In the genomic region with DNA sequence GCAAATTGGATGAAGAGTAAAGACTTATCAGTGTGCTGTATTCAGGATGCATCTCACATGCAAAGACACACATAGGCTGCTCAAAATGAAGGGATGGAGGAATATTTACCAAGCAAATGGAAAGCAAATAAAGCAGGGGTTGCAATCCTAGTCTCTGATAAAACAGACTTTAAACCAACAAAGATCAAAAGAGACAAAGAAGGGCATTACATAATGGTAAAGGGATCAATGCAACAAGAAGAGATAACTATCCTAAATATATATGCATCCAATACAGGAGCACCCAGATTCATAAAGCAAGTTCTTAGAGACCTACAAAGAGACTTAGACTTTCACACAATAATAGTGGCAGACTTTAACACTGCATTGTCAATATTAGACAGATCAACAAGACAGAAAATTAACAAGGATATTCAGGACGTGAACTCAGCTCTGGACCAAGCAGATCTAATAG, we compare ENCODE assay signal across 1 cellular context.
TF ChIP-seq lines count a peak whose summit lies in the region.
"Not testable (repeated sequence)": the region's sequence is repeated elsewhere in the genome, so short reads cannot be mapped to it uniquely, and the experiment has no call there.

No MANE protein-coding gene starts in this region.

TF ChIP-seq in HepG2, 621 proteins besides CTCF, POLR2A, EP300 and RAD21 (continued from another document and continues in another):
- TF ChIP-seq FOXK1 (CRISPR knock-in tag; IDR thresholded peaks at IDR 0.05; ENCODE audit: borderline replicate concordance, low read depth) (peak; percentile 60; the same call in 1 of the 2 replicates), NONO (CRISPR knock-in tag; conservative IDR thresholded peaks at IDR 0.05) (0 out of 2 replicates have a peak, but pooled peaks have one; percentile 33), GATAD2A (CRISPR knock-in tag; IDR thresholded peaks at IDR 0.05) (peak; percentile 99), MIER2 (CRISPR knock-in tag; IDR thresholded peaks at IDR 0.05) (0 out of 2 replicates have a peak, but pooled peaks have one; percentile 29), FOXO1 (CRISPR knock-in tag; IDR thresholded peaks at IDR 0.05) (peak; percentile 77; the same call in 1 of the 2 replicates), KAT8 (CRISPR knock-in tag; IDR thresholded peaks at IDR 0.05) (peak; percentile 80; the same call in 1 of the 2 replicates), HOXD1 (CRISPR knock-in tag; IDR thresholded peaks at IDR 0.05) (peak; percentile 85), SALL2 (CRISPR knock-in tag; IDR thresholded peaks at IDR 0.05) (0 out of 2 replicates have a peak, but pooled peaks have one; percentile 62), TRIM24 (CRISPR knock-in tag; IDR thresholded peaks at IDR 0.05) (peak; percentile 71; the same call in 1 of the 2 replicates), FOSL1 (CRISPR knock-in tag; IDR thresholded peaks at IDR 0.05; ENCODE audit: borderline replicate concordance) (peak; percentile 12; the same call in 1 of the 2 replicates), YY1 (IDR thresholded peaks at IDR 0.05; ENCODE audit: insufficient read depth, insufficient replicate concordance, low read depth, low read length) (peak; percentile 12), CREM (IDR thresholded peaks at IDR 0.05) (peak; percentile 90), SMAD3 (CRISPR knock-in tag; IDR thresholded peaks at IDR 0.05) (peak; percentile 68; the same call in 1 of the 2 replicates), DPF2 (CRISPR knock-in tag; IDR thresholded peaks at IDR 0.05; ENCODE audit: borderline replicate concordance, low read depth) (peak; percentile 90), ATF7 (IDR thresholded peaks at IDR 0.05) (peak; percentile 75), ZBTB3 (CRISPR knock-in tag; IDR thresholded peaks at IDR 0.05; ENCODE audit: borderline replicate concordance, low read depth) (peak; percentile 76; the same call in 1 of the 2 replicates), GFI1 (CRISPR knock-in tag; IDR thresholded peaks at IDR 0.05; ENCODE audit: borderline replicate concordance) (peak; percentile 94), KAT7 (CRISPR knock-in tag; IDR thresholded peaks at IDR 0.05; ENCODE audit: borderline replicate concordance) (peak; percentile 54; the same call in 1 of the 2 replicates), ZNF556 (CRISPR knock-in tag; IDR thresholded peaks at IDR 0.05; ENCODE audit: borderline replicate concordance) (peak; percentile 73; the same call in 1 of the 2 replicates), ZNF34 (CRISPR knock-in tag; IDR thresholded peaks at IDR 0.05; ENCODE audit: borderline replicate concordance) (peak; percentile 44; the same call in 1 of the 2 replicates), ZNF205 (CRISPR knock-in tag; IDR thresholded peaks at IDR 0.05) (peak; percentile 63; the same call in 1 of the 2 replicates), NR2C2 (CRISPR knock-in tag; IDR thresholded peaks at IDR 0.05; ENCODE audit: borderline replicate concordance) (peak; percentile 51; the same call in 1 of the 2 replicates), PITX1 (CRISPR knock-in tag; IDR thresholded peaks at IDR 0.05) (peak; percentile 90), PPARG (CRISPR knock-in tag; conservative IDR thresholded peaks at IDR 0.05) (peak; percentile 65), ZNF792 (CRISPR knock-in tag; IDR thresholded peaks at IDR 0.05) (peak; percentile 82)
- not testable (repeated sequence) for TF ChIP-seq NONO (IDR thresholded peaks at IDR 0.05); CREM (CRISPR knock-in tag; IDR thresholded peaks at IDR 0.05); ATF7 (CRISPR knock-in tag; IDR thresholded peaks at IDR 0.05)
- TF ChIP-seq, protein P1, sequence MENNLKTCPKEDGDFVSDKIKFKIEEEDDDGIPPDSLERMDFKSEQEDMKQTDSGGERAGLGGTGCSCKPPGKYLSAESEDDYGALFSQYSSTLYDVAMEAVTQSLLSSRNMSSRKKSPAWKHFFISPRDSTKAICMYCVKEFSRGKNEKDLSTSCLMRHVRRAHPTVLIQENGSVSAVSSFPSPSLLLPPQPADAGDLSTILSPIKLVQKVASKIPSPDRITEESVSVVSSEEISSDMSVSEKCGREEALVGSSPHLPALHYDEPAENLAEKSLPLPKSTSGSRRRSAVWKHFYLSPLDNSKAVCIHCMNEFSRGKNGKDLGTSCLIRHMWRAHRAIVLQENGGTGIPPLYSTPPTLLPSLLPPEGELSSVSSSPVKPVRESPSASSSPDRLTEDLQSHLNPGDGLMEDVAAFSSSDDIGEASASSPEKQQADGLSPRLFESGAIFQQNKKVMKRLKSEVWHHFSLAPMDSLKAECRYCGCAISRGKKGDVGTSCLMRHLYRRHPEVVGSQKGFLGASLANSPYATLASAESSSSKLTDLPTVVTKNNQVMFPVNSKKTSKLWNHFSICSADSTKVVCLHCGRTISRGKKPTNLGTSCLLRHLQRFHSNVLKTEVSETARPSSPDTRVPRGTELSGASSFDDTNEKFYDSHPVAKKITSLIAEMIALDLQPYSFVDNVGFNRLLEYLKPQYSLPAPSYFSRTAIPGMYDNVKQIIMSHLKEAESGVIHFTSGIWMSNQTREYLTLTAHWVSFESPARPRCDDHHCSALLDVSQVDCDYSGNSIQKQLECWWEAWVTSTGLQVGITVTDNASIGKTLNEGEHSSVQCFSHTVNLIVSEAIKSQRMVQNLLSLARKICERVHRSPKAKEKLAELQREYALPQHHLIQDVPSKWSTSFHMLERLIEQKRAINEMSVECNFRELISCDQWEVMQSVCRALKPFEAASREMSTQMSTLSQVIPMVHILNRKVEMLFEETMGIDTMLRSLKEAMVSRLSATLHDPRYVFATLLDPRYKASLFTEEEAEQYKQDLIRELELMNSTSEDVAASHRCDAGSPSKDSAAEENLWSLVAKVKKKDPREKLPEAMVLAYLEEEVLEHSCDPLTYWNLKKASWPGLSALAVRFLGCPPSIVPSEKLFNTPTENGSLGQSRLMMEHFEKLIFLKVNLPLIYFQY (CRISPR knock-in tag; IDR thresholded peaks at IDR 0.05; ENCODE audit: borderline replicate concordance) = peak; percentile 29
- TF ChIP-seq, protein P2, sequence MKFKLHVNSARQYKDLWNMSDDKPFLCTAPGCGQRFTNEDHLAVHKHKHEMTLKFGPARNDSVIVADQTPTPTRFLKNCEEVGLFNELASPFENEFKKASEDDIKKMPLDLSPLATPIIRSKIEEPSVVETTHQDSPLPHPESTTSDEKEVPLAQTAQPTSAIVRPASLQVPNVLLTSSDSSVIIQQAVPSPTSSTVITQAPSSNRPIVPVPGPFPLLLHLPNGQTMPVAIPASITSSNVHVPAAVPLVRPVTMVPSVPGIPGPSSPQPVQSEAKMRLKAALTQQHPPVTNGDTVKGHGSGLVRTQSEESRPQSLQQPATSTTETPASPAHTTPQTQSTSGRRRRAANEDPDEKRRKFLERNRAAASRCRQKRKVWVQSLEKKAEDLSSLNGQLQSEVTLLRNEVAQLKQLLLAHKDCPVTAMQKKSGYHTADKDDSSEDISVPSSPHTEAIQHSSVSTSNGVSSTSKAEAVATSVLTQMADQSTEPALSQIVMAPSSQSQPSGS (CRISPR knock-in tag; IDR thresholded peaks at IDR 0.05) = peak; percentile 93
- TF ChIP-seq, protein P3, sequence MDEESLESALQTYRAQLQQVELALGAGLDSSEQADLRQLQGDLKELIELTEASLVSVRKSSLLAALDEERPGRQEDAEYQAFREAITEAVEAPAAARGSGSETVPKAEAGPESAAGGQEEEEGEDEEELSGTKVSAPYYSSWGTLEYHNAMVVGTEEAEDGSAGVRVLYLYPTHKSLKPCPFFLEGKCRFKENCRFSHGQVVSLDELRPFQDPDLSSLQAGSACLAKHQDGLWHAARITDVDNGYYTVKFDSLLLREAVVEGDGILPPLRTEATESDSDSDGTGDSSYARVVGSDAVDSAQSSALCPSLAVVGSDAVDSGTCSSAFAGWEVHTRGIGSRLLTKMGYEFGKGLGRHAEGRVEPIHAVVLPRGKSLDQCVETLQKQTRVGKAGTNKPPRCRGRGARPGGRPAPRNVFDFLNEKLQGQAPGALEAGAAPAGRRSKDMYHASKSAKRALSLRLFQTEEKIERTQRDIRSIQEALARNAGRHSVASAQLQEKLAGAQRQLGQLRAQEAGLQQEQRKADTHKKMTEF (CRISPR knock-in tag; IDR thresholded peaks at IDR 0.05) = peak; percentile 96
- TF ChIP-seq, protein P4, sequence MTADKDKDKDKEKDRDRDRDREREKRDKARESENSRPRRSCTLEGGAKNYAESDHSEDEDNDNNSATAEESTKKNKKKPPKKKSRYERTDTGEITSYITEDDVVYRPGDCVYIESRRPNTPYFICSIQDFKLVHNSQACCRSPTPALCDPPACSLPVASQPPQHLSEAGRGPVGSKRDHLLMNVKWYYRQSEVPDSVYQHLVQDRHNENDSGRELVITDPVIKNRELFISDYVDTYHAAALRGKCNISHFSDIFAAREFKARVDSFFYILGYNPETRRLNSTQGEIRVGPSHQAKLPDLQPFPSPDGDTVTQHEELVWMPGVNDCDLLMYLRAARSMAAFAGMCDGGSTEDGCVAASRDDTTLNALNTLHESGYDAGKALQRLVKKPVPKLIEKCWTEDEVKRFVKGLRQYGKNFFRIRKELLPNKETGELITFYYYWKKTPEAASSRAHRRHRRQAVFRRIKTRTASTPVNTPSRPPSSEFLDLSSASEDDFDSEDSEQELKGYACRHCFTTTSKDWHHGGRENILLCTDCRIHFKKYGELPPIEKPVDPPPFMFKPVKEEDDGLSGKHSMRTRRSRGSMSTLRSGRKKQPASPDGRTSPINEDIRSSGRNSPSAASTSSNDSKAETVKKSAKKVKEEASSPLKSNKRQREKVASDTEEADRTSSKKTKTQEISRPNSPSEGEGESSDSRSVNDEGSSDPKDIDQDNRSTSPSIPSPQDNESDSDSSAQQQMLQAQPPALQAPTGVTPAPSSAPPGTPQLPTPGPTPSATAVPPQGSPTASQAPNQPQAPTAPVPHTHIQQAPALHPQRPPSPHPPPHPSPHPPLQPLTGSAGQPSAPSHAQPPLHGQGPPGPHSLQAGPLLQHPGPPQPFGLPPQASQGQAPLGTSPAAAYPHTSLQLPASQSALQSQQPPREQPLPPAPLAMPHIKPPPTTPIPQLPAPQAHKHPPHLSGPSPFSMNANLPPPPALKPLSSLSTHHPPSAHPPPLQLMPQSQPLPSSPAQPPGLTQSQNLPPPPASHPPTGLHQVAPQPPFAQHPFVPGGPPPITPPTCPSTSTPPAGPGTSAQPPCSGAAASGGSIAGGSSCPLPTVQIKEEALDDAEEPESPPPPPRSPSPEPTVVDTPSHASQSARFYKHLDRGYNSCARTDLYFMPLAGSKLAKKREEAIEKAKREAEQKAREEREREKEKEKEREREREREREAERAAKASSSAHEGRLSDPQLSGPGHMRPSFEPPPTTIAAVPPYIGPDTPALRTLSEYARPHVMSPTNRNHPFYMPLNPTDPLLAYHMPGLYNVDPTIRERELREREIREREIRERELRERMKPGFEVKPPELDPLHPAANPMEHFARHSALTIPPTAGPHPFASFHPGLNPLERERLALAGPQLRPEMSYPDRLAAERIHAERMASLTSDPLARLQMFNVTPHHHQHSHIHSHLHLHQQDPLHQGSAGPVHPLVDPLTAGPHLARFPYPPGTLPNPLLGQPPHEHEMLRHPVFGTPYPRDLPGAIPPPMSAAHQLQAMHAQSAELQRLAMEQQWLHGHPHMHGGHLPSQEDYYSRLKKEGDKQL (CRISPR knock-in tag; IDR thresholded peaks at IDR 0.05; ENCODE audit: low read depth) = peak; percentile 89
- TF ChIP-seq, protein P5, sequence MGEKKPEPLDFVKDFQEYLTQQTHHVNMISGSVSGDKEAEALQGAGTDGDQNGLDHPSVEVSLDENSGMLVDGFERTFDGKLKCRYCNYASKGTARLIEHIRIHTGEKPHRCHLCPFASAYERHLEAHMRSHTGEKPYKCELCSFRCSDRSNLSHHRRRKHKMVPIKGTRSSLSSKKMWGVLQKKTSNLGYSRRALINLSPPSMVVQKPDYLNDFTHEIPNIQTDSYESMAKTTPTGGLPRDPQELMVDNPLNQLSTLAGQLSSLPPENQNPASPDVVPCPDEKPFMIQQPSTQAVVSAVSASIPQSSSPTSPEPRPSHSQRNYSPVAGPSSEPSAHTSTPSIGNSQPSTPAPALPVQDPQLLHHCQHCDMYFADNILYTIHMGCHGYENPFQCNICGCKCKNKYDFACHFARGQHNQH (CRISPR knock-in tag; IDR thresholded peaks at IDR 0.05) = peak; percentile 22; the same call in 1 of the 2 replicates
- TF ChIP-seq, protein P6, sequence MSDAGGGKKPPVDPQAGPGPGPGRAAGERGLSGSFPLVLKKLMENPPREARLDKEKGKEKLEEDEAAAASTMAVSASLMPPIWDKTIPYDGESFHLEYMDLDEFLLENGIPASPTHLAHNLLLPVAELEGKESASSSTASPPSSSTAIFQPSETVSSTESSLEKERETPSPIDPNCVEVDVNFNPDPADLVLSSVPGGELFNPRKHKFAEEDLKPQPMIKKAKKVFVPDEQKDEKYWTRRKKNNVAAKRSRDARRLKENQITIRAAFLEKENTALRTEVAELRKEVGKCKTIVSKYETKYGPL (CRISPR knock-in tag; IDR thresholded peaks at IDR 0.05) = peak; percentile 48; the same call in 1 of the 2 replicates
- TF ChIP-seq, protein P7, sequence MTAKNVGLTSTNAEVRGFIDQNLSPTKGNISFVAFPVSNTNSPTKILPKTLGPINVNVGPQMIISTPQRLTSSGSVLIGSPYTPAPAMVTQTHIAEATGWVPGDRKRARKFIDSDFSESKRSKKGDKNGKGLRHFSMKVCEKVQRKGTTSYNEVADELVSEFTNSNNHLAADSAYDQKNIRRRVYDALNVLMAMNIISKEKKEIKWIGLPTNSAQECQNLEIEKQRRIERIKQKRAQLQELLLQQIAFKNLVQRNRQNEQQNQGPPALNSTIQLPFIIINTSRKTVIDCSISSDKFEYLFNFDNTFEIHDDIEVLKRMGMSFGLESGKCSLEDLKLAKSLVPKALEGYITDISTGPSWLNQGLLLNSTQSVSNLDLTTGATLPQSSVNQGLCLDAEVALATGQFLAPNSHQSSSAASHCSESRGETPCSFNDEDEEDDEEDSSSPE (CRISPR knock-in tag; IDR thresholded peaks at IDR 0.05) = peak; percentile 52
- TF ChIP-seq, protein P8, sequence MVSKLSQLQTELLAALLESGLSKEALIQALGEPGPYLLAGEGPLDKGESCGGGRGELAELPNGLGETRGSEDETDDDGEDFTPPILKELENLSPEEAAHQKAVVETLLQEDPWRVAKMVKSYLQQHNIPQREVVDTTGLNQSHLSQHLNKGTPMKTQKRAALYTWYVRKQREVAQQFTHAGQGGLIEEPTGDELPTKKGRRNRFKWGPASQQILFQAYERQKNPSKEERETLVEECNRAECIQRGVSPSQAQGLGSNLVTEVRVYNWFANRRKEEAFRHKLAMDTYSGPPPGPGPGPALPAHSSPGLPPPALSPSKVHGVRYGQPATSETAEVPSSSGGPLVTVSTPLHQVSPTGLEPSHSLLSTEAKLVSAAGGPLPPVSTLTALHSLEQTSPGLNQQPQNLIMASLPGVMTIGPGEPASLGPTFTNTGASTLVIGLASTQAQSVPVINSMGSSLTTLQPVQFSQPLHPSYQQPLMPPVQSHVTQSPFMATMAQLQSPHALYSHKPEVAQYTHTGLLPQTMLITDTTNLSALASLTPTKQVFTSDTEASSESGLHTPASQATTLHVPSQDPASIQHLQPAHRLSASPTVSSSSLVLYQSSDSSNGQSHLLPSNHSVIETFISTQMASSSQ (IDR thresholded peaks at IDR 0.05; ENCODE audit: low read depth) = peak; percentile 71
- TF ChIP-seq, protein P8 (CRISPR knock-in tag; IDR thresholded peaks at IDR 0.05; ENCODE audit: borderline replicate concordance) = peak; percentile 86; the same call in 1 of the 2 replicates
